11 cellular contexts compared by ENCODE assay signal in the genomic region with DNA sequence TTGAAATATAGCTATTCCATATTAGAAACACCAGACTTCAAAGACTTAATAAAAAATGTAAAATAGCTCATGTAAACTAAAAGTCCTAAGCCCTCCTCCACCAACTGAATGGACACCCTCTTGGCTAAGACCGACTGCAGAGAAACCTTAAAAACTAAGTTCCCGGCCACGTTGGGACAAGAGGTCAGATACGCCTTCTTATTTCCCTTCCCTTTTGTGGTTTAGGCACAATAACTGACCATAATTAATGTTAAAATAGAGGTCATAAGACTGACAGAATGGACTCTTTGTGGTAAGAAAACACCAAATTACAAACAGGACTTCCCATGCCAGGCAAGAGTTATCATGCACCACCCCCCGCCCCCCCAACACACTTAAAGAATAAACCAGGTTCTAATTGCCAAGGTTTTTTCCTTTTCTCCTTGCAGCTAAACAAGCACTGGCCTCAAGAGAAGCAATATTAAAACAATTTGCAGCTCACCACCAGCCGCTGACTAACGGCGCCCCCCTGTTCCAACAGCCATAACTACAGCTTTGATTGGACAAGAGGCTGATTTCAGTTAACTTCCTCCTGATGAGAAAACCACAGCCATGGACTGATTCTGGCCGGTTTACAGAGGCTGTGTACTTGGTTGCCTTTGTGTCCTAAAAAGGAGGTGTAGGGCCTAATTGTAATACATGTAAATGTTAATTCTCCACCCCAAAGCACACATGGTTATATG. TPM values are rescaled to one million over a fixed set of nuclear protein-coding genes. Genes with fewer than 3 reads are reported as not detected.
DNase-seq lines count a peak whose midpoint lies in the region; ATAC-seq, FAIRE-seq and TF ChIP-seq lines count a peak whose summit lies in the region.
"Had no signal": no experiment of that assay in that cellular context is flagged by ENCODE, and none has a peak within 500 bp of the region (broad histone marks: within the 10 kb centered on the region; RNA-seq: fewer than 3 reads in every experiment).

No MANE protein-coding gene starts in this region.

- WGBS in right cardiac atrium, result 53% methylated on average over 9 of the region's 9 CpGs

- ATAC-seq in right cardiac atrium (no peak), gastrocnemius medialis (no peak)
- ATAC-seq: esophagus mucosa had no signal

- peak; percentile 46 for TF ChIP-seq CTCF in brain microvascular endothelial cell (IDR thresholded peaks at IDR 0.05; ENCODE audit: low read depth, low read length, missing control alignments)
- no peak for TF ChIP-seq CTCF in gastrocnemius medialis (IDR thresholded peaks at IDR 0.05 in 4 of 5, conservative IDR thresholded peaks at IDR 0.05 in 1 of 5)

- H3K4me1 ChIP-seq in right cardiac atrium (ENCODE audit: control insufficient read depth, insufficient read depth, low read length), result peaks cover 3% of the 10 kb centered on the region
- peaks cover 0 to 4% of the 10 kb centered on the region in 2 donors for H3K4me1 ChIP-seq in gastrocnemius medialis

- H3K4me3 ChIP-seq in brain microvascular endothelial cell (ENCODE audit: low read depth, low read length) (no peak overlapping the region), right cardiac atrium (ENCODE audit: low read length) (no peak overlapping the region), gastrocnemius medialis (no peak overlapping the region)
- H3K4me3 ChIP-seq: testis had no signal

- no peak for TF ChIP-seq POLR2A in gastrocnemius medialis (IDR thresholded peaks at IDR 0.05)

- H3K36me3 ChIP-seq in brain microvascular endothelial cell (replicated peaks), result no peaks in the 10 kb centered on the region
- H3K36me3 ChIP-seq in gastrocnemius medialis, result no peaks in the 10 kb centered on the region

- in situ Hi-C loops in brain microvascular endothelial cell (cut with HindIII; ENCODE audit: low pct_ligation_motif_present, low sequenced_read_pairs), result no loop called here
- in situ Hi-C loops in gastrocnemius medialis (cut with MboI; ENCODE audit: low sequenced_read_pairs in 4 of 4), result no loop called here
- in situ Hi-C loops in ACHN (cut with HindIII; ENCODE audit: low pct_ligation_motif_present, low pct_unique_long_range_greater_than_20kb, low sequenced_read_pairs), result no loop called here

- H3K27ac ChIP-seq in brain microvascular endothelial cell (no peak overlapping the region), right cardiac atrium (ENCODE audit: low read length) (no peak overlapping the region), gastrocnemius medialis (no peak overlapping the region)
- H3K27ac ChIP-seq: testis had no signal

- intact Hi-C loops in right cardiac atrium (cut with DNase I) (no loop called here), gastrocnemius medialis (cut with DNase I; ENCODE audit: low total_unique reads) (no loop called here)

- no peaks in the 10 kb centered on the region for H3K9me3 ChIP-seq in right cardiac atrium (ENCODE audit: control insufficient read depth, low read length)
- H3K9me3 ChIP-seq in gastrocnemius medialis, result no peaks in the 10 kb centered on the region
- H3K9me3 ChIP-seq: testis had no signal

- no peak for DNase-seq in GM18507 (ENCODE audit: extremely low spot score, insufficient read length, low read depth)
- DNase-seq in NCI-H2227 treated with DMSO at 0.1 percent for 48 hours (lab: John Stamatoyannopoulos, UW), result peak; percentile 55
- peak; percentile 43 for DNase-seq in brain microvascular endothelial cell
- peak; percentile 57 for DNase-seq in renal cortical epithelial cell (ENCODE audit: low read depth)
- no peak for DNase-seq in right cardiac atrium
- no peak for DNase-seq in gastrocnemius medialis
- no peak for DNase-seq in ACHN
- DNase-seq: activated CD4-positive, alpha-beta T cell treated with anti-CD3 and anti-CD28 coated beads for 1 hour; NK-92 treated with Interleukin-12 subunit alpha and Interleukin-12 subunit beta, amount 100 ng/mL, for 24 hours; testis had no signal

- FAIRE-seq in GM18507 (lab: Jason Lieb, UNC), result peak; percentile 26

- peaks cover 31% of the 10 kb centered on the region for H3K27me3 ChIP-seq in brain microvascular endothelial cell (replicated peaks)
- H3K27me3 ChIP-seq in right cardiac atrium (ENCODE audit: control insufficient read depth, insufficient read depth), result no peaks in the 10 kb centered on the region
- peaks cover 21 to 31% (median 24%) of the 10 kb centered on the region in 3 donors for H3K27me3 ChIP-seq in gastrocnemius medialis

RNA-seq across cellular contexts. Expression of gene LAMP5, which starts 10.7 kb away (rescaled TPM):
- 0.10 and 0.17 TPM in 2 replicates for total RNA-seq in renal cortical epithelial cell
- not detected for total RNA-seq in right cardiac atrium
- polyA plus RNA-seq in right cardiac atrium, result 0.07 TPM
- total RNA-seq in gastrocnemius medialis, result not detected
- total RNA-seq: esophagus mucosa had no signal

Comparison
In these comparisons a context has a peak if more than half of its experiments do, and no peak if none do; other contexts are left out.
1. DNase-seq: peak in NCI-H2227 treated with DMSO at 0.1 percent for 48 hours (single experiment), brain microvascular endothelial cell (single experiment) and renal cortical epithelial cell (single experiment); none in GM18507 (single experiment), right cardiac atrium (0 of 3), gastrocnemius medialis (0 of 2) and ACHN (single experiment).